ENCODE assay signal across 11 cellular contexts in the genomic region with DNA sequence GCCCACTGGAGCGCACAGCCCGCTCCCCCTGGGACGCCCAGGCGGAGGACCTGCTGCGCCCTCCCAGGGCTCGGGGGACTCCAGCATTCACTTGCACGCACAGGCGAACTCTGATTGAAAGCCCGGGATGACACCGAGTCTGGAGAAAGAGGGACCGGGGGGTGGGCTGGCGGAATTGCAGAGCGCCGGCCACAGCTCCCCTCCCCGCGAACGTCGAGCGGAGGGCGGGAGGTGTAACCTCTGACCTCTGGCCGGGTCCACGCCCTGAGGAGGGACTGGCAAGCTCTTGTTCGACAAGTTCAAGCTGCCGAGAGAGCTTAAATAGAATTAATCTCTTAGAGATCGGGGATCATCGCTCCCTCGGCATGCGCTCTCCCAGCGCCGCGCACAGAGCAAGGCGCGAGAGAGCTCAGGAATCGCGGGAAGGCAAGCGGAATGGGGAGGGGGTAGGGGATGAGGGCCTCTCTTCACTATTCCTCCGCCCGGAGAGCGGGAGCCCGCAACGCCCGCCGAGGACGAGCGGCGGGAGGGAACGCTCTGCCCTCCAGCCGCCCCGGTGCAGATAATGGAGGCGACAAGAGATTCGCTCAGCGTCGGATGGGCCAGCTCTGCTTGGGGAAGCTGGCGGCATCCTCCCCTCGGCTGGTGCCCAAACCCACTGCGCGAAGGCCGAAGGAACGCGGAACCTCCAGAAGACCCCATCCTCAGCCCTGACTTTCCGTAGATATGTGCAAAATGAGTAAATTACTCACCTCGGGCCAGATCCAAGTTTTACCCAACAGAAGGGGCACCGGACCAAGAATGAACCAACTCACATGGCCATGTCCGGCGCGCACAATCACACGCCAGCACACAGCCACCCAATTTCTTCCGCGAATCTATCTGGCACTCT. TPM values are rescaled to one million over a fixed set of nuclear protein-coding genes. Genes with fewer than 3 reads are reported as not detected.
A peak's percentile ranks its signal among the peaks of the same experiment; 100 is the strongest.
DNase-seq lines count a peak whose midpoint lies in the region; ATAC-seq and TF ChIP-seq lines count a peak whose summit lies in the region.
"Had no signal": no experiment of that assay in that cellular context is flagged by ENCODE, and none has a peak within 500 bp of the region (broad histone marks: within the 10 kb centered on the region; RNA-seq: fewer than 3 reads in every experiment).

No MANE protein-coding gene starts in this region.

- no peak overlapping the region for H3K4me3 Mint-ChIP-seq in MCF 10A (ENCODE audit: unreplicated experiment)
- H3K4me3 Mint-ChIP-seq in T-helper 17 cell = peak overlapping the region; percentile 49

- 5 to 12% (median 8%) methylated on average over 29 to 69 of the region's 69 CpGs for WGBS in stomach, 5 donors
- WGBS in prostate gland = 7% methylated on average over 47 of the region's 69 CpGs

- TF ChIP-seq EP300 in stomach (IDR thresholded peaks at IDR 0.05) = no peak

- no peak for DNase-seq in breast epithelium (ENCODE audit: low spot score in 2 of 2)
- DNase-seq in MCF 10A (ENCODE audit: unreplicated experiment) = no peak
- DNase-seq in T-helper 17 cell = no peak
- DNase-seq in stomach = no peak
- no peak for DNase-seq in prostate gland (ENCODE audit: low spot score)
- no peak for DNase-seq in kidney tubule cell (ENCODE audit: low spot score)
- DNase-seq: activated gamma-delta T cell treated with Interleukin-2 at 50 U/mL for 16 hours had no signal

- H3K4me1 ChIP-seq in breast epithelium (peaks cover 11 to 37% of the 10 kb centered on the region in 2 donors), iPS-20b (ENCODE audit: insufficient read depth, low read length) (peaks cover 12% of the 10 kb centered on the region; the same call in 1 of the 2 replicates), stomach (peaks cover 47 to 69% (median 60%) of the 10 kb centered on the region in 4 donors), prostate gland (replicated peaks) (peaks cover 3% of the 10 kb centered on the region)

- ATAC-seq in T-helper 17 cell (no peak), GM21515 (IDR thresholded peaks at IDR 0.05; ENCODE audit: unreplicated experiment) (no peak)

- TF ChIP-seq POLR2A in breast epithelium (IDR thresholded peaks at IDR 0.05) (no peak), stomach (IDR thresholded peaks at IDR 0.05) (no peak), prostate gland (IDR thresholded peaks at IDR 0.05) (no peak)

- BruUV-seq in MCF 10A (replicated peaks; lab: Mats Ljungman, UMichigan) = no TSS peak

- H3K27ac Mint-ChIP-seq in MCF 10A (ENCODE audit: low read depth, unreplicated experiment) = no peak overlapping the region
- no peak overlapping the region for H3K27ac Mint-ChIP-seq in T-helper 17 cell

- H3K36me3 Mint-ChIP-seq in MCF 10A (ENCODE audit: insufficient read depth, unreplicated experiment) (no peaks in the 10 kb centered on the region), T-helper 17 cell (ENCODE audit: low read depth) (no peaks in the 10 kb centered on the region)

- H3K27ac ChIP-seq in breast epithelium = no peak overlapping the region
- H3K27ac ChIP-seq in iPS-20b (ENCODE audit: low read length) = no peak overlapping the region
- H3K27ac ChIP-seq in stomach = no peak overlapping the region
- no peak overlapping the region for H3K27ac ChIP-seq in prostate gland

- no peaks in the 10 kb centered on the region for H3K9me3 ChIP-seq in breast epithelium
- no peaks in the 10 kb centered on the region for H3K9me3 ChIP-seq in T-helper 17 cell (ENCODE audit: control insufficient read depth, low read length, poor library complexity, severe bottlenecking)
- peaks cover 6% of the 10 kb centered on the region; the same call in 1 of the 2 replicates for H3K9me3 ChIP-seq in iPS-20b (ENCODE audit: insufficient read depth, low read depth, low read length)
- H3K9me3 ChIP-seq in stomach = peaks cover 0 to 8% (median 0%) of the 10 kb centered on the region in 4 donors
- no peaks in the 10 kb centered on the region for H3K9me3 ChIP-seq in prostate gland

- H3K27me3 Mint-ChIP-seq in MCF 10A (ENCODE audit: insufficient read depth, unreplicated experiment) (peaks cover 65% of the 10 kb centered on the region), T-helper 17 cell (peaks cover 94% of the 10 kb centered on the region)

- H3K4me3 ChIP-seq in breast epithelium = peak overlapping the region in 2 of 3 donors; percentile 32 to 52
- peak overlapping the region; percentile 57; the same call in 1 of the 2 replicates for H3K4me3 ChIP-seq in iPS-20b (ENCODE audit: low read length)
- peak overlapping the region in 3 of 4 donors; percentile 3 to 29 (median 20) for H3K4me3 ChIP-seq in stomach
- H3K4me3 ChIP-seq in prostate gland = no peak overlapping the region

- no peak overlapping the region for H3K9ac ChIP-seq in iPS-20b (ENCODE audit: low read depth, low read length)

- intact Hi-C loops in breast epithelium (cut with DNase I; ENCODE audit: low total_unique reads) (no loop called here), MCF 10A (cut with micrococcal nuclease) (no loop called here), stomach (cut with DNase I; ENCODE audit: low total_unique reads) (no loop called here), prostate gland (cut with DNase I) (no loop called here)

- POLR2A ChIA-PET in MCF 10A (lab: Yijun Ruan, JAX) = no interaction called here

- H3K36me3 ChIP-seq in breast epithelium (no peaks in the 10 kb centered on the region), iPS-20b (ENCODE audit: insufficient read depth, low read depth, low read length) (no peaks in the 10 kb centered on the region), stomach (no peaks in the 10 kb centered on the region), prostate gland (no peaks in the 10 kb centered on the region)

- peaks cover 13 to 100% of the 10 kb centered on the region in 2 donors for H3K27me3 ChIP-seq in breast epithelium
- peaks cover 100% of the 10 kb centered on the region for H3K27me3 ChIP-seq in iPS-20b (ENCODE audit: insufficient read depth, low read length)
- H3K27me3 ChIP-seq in stomach = peaks cover 63 to 100% (median 99%) of the 10 kb centered on the region in 3 donors
- peaks cover 73% of the 10 kb centered on the region for H3K27me3 ChIP-seq in prostate gland (replicated peaks; ENCODE audit: insufficient read depth)

- no peak for TF ChIP-seq CTCF in breast epithelium (IDR thresholded peaks at IDR 0.05)
- no peak for TF ChIP-seq CTCF in MCF 10A (IDR thresholded peaks at IDR 0.05; ENCODE audit: unreplicated experiment)
- TF ChIP-seq CTCF in stomach (IDR thresholded peaks at IDR 0.05) = no peak
- TF ChIP-seq CTCF in prostate gland (IDR thresholded peaks at IDR 0.05) = no peak

- H3K9me3 Mint-ChIP-seq in MCF 10A (ENCODE audit: unreplicated experiment) = no peaks in the 10 kb centered on the region

- CTCF ChIA-PET in MCF 10A (lab: Yijun Ruan, JAX) = no interaction called here

- H3K4me1 Mint-ChIP-seq in MCF 10A (ENCODE audit: insufficient read depth, unreplicated experiment) (no peaks in the 10 kb centered on the region), T-helper 17 cell (peaks cover 28% of the 10 kb centered on the region)

RNA-seq across cellular contexts. Expression of gene NR2E1, which starts 0.8 kb away (rescaled TPM):
- total RNA-seq in breast epithelium = under 1 TPM in 1 of 3 donors, not detected in 2; 0.33 TPM
- total RNA-seq in MCF 10A (2022) = not detected in 2 replicates
- not detected for total RNA-seq in T-helper 17 cell
- total RNA-seq in stomach = not detected
- polyA plus RNA-seq in stomach = not detected
- under 1 TPM in 1 of 2 donors, not detected in 1; 0.91 TPM for total RNA-seq in prostate gland
- total RNA-seq: kidney epithelial cell, NCI-H460 had no signal

Comparison
In these comparisons a context has a peak if more than half of its experiments do, and no peak if none do; other contexts are left out.
1. H3K4me3 ChIP-seq: peak in breast epithelium (2 of 3), iPS-20b (single experiment) and stomach (3 of 4); none in prostate gland (0 of 2).